ENCODE assay signal across 1 cellular context in the genomic region with DNA sequence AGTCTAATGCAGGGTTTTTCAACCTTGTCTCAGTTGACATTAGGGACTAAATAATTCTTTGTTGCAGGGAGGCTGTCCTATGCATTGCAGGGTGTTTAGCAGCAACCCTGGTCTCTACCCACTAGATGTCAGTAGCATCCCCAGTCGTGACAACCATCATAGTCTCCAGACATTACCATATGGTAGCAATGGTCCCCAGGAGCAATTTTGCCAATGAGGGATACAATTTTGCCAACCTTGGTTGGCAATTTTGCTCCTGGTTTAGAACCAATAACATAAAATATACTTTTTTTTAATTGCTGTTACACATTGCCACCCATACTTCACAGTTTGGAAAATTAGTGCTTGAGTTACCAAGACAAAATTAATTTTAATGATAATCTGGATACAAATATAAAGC.
A peak's percentile ranks its signal among the peaks of the same experiment; 100 is the strongest.
TF ChIP-seq lines count a peak whose summit lies in the region.

No MANE protein-coding gene starts in this region.

TF ChIP-seq in K562, 482 proteins besides CTCF, POLR2A, EP300 and RAD21:
- TF ChIP-seq MAZ (CRISPR knock-in tag; conservative IDR thresholded peaks at IDR 0.05 in 1 of 2, IDR thresholded peaks at IDR 0.05 in 1 of 2) (peak in 1 of 2 experiments; percentile 69; a peak in 2 of 4 replicates), ZNF384 (IDR thresholded peaks at IDR 0.05; ENCODE audit: low read depth, low read length) (no peak), SAFB (IDR thresholded peaks at IDR 0.05; ENCODE audit: borderline replicate concordance, low read depth, low read length) (no peak), SETDB1 (IDR thresholded peaks at IDR 0.05; ENCODE audit: low read length) (no peak), YY1 (IDR thresholded peaks at IDR 0.05; ENCODE audit: borderline replicate concordance in 1 of 3, control insufficient read depth in 1 of 3, extremely low read depth in 1 of 3, insufficient read depth in 3 of 3, insufficient read length in 1 of 3, insufficient replicate concordance in 2 of 3, low read depth in 1 of 3, low read length in 2 of 3) (peak in 1 of 3 experiments; percentile 57), SMC3 (conservative IDR thresholded peaks at IDR 0.05; ENCODE audit: insufficient read depth, low read depth, low read length) (peak; percentile 74), TGIF2 (CRISPR knock-in tag; IDR thresholded peaks at IDR 0.05) (no peak), MYC (IDR thresholded peaks at IDR 0.05; ENCODE audit: low read depth, low read length) (peak; percentile 20; the same call in 1 of the 2 replicates), MYC (CRISPR knock-in tag; IDR thresholded peaks at IDR 0.05; ENCODE audit: borderline replicate concordance, low read depth) (no peak), NFIX (CRISPR knock-in tag; IDR thresholded peaks at IDR 0.05; ENCODE audit: low read depth) (no peak), ZNF12 (CRISPR knock-in tag; IDR thresholded peaks at IDR 0.05) (no peak), POLR2G (IDR thresholded peaks at IDR 0.05; ENCODE audit: low read depth, low read length) (peak; percentile 35; the same call in 1 of the 2 replicates), KLF16 (IDR thresholded peaks at IDR 0.05) (no peak), TAF7 (tag; IDR thresholded peaks at IDR 0.05) (no peak), ZNF561 (CRISPR knock-in tag; conservative IDR thresholded peaks at IDR 0.05) (no peak), ETS2 (tag; IDR thresholded peaks at IDR 0.05; ENCODE audit: borderline replicate concordance, poor library complexity, severe bottlenecking) (no peak), SRF (CRISPR knock-in tag; IDR thresholded peaks at IDR 0.05) (peak in 1 of 2 experiments; percentile 87; a peak in 1 of 4 replicates), DPF2 (IDR thresholded peaks at IDR 0.05) (no peak), ZNF311 (CRISPR knock-in tag; IDR thresholded peaks at IDR 0.05) (no peak), ETV1 (tag; conservative IDR thresholded peaks at IDR 0.05; ENCODE audit: low read depth) (no peak), DACH1 (IDR thresholded peaks at IDR 0.05; ENCODE audit: partially characterized antibody) (no peak), JUNB (CRISPR knock-in tag; conservative IDR thresholded peaks at IDR 0.05) (no peak), RBM22 (IDR thresholded peaks at IDR 0.05; ENCODE audit: low read depth, low read length, poor library complexity, severe bottlenecking) (peak; percentile 54), DNMT1 (IDR thresholded peaks at IDR 0.05) (no peak), GABPA (tag; conservative IDR thresholded peaks at IDR 0.05; ENCODE audit: low read depth) (no peak), ADNP (tag; IDR thresholded peaks at IDR 0.05) (no peak), MEIS2 (IDR thresholded peaks at IDR 0.05; ENCODE audit: partially characterized antibody) (peak; percentile 11), PHF20 (IDR thresholded peaks at IDR 0.05; ENCODE audit: partially characterized antibody) (no peak), ZNF77 (CRISPR knock-in tag; IDR thresholded peaks at IDR 0.05) (no peak), CREB1 (IDR thresholded peaks at IDR 0.05) (no peak), CREB1 (CRISPR knock-in tag; IDR thresholded peaks at IDR 0.05) (no peak), TBL1XR1 (IDR thresholded peaks at IDR 0.05; ENCODE audit: low read length in 2 of 2) (peak in 1 of 2 experiments; percentile 22; a peak in 1 of 4 replicates), CREM (IDR thresholded peaks at IDR 0.05; ENCODE audit: low read depth) (peak; percentile 52), CC2D1A (IDR thresholded peaks at IDR 0.05) (peak; percentile 32; the same call in 1 of the 2 replicates), RBFOX2 (IDR thresholded peaks at IDR 0.05; ENCODE audit: low read depth, low read length) (peak; percentile 49), SMARCB1 (IDR thresholded peaks at IDR 0.05; ENCODE audit: insufficient read length, low read depth) (no peak), CTBP1 (IDR thresholded peaks at IDR 0.05; ENCODE audit: borderline replicate concordance) (peak; percentile 28; the same call in 1 of the 2 replicates), POLR2AphosphoS5 (IDR thresholded peaks at IDR 0.05; ENCODE audit: control insufficient read depth, insufficient read depth, low read depth, low read length) (0 out of 2 replicates have a peak, but pooled peaks have one; percentile 8)
- TF ChIP-seq, protein P1, sequence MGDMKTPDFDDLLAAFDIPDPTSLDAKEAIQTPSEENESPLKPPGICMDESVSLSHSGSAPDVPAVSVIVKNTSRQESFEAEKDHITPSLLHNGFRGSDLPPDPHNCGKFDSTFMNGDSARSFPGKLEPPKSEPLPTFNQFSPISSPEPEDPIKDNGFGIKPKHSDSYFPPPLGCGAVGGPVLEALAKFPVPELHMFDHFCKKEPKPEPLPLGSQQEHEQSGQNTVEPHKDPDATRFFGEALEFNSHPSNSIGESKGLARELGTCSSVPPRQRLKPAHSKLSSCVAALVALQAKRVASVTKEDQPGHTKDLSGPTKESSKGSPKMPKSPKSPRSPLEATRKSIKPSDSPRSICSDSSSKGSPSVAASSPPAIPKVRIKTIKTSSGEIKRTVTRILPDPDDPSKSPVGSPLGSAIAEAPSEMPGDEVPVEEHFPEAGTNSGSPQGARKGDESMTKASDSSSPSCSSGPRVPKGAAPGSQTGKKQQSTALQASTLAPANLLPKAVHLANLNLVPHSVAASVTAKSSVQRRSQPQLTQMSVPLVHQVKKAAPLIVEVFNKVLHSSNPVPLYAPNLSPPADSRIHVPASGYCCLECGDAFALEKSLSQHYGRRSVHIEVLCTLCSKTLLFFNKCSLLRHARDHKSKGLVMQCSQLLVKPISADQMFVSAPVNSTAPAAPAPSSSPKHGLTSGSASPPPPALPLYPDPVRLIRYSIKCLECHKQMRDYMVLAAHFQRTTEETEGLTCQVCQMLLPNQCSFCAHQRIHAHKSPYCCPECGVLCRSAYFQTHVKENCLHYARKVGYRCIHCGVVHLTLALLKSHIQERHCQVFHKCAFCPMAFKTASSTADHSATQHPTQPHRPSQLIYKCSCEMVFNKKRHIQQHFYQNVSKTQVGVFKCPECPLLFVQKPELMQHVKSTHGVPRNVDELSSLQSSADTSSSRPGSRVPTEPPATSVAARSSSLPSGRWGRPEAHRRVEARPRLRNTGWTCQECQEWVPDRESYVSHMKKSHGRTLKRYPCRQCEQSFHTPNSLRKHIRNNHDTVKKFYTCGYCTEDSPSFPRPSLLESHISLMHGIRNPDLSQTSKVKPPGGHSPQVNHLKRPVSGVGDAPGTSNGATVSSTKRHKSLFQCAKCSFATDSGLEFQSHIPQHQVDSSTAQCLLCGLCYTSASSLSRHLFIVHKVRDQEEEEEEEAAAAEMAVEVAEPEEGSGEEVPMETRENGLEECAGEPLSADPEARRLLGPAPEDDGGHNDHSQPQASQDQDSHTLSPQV (IDR thresholded peaks at IDR 0.05), result 0 out of 2 replicates have a peak, but pooled peaks have one; percentile 36
- TF ChIP-seq, protein P2, sequence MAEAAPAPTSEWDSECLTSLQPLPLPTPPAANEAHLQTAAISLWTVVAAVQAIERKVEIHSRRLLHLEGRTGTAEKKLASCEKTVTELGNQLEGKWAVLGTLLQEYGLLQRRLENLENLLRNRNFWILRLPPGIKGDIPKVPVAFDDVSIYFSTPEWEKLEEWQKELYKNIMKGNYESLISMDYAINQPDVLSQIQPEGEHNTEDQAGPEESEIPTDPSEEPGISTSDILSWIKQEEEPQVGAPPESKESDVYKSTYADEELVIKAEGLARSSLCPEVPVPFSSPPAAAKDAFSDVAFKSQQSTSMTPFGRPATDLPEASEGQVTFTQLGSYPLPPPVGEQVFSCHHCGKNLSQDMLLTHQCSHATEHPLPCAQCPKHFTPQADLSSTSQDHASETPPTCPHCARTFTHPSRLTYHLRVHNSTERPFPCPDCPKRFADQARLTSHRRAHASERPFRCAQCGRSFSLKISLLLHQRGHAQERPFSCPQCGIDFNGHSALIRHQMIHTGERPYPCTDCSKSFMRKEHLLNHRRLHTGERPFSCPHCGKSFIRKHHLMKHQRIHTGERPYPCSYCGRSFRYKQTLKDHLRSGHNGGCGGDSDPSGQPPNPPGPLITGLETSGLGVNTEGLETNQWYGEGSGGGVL (CRISPR knock-in tag; IDR thresholded peaks at IDR 0.05), result no peak
- TF ChIP-seq, protein P3, sequence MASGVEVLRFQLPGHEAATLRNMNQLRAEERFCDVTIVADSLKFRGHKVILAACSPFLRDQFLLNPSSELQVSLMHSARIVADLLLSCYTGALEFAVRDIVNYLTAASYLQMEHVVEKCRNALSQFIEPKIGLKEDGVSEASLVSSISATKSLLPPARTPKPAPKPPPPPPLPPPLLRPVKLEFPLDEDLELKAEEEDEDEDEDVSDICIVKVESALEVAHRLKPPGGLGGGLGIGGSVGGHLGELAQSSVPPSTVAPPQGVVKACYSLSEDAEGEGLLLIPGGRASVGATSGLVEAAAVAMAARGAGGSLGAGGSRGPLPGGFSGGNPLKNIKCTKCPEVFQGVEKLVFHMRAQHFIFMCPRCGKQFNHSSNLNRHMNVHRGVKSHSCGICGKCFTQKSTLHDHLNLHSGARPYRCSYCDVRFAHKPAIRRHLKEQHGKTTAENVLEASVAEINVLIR (CRISPR knock-in tag; IDR thresholded peaks at IDR 0.05), result no peak
- TF ChIP-seq, protein P4, sequence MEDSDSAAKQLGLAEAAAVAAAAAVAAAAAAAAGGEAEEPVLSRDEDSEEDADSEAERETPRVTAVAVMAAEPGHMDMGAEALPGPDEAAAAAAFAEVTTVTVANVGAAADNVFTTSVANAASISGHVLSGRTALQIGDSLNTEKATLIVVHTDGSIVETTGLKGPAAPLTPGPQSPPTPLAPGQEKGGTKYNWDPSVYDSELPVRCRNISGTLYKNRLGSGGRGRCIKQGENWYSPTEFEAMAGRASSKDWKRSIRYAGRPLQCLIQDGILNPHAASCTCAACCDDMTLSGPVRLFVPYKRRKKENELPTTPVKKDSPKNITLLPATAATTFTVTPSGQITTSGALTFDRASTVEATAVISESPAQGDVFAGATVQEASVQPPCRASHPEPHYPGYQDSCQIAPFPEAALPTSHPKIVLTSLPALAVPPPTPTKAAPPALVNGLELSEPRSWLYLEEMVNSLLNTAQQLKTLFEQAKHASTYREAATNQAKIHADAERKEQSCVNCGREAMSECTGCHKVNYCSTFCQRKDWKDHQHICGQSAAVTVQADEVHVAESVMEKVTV (CRISPR knock-in tag; IDR thresholded peaks at IDR 0.05), result peak; percentile 43; the same call in 1 of the 2 replicates
